Comparison of ENCODE assay signal across 10 cellular contexts in genomic region chr3:37712918-37713819, GRCh38.
A peak's percentile ranks its signal among the peaks of the same experiment; 100 is the strongest.
DNase-seq lines count a peak whose midpoint lies in the region; ATAC-seq, FAIRE-seq and TF ChIP-seq lines count a peak whose summit lies in the region.
"Had no signal": no experiment of that assay in that cellular context is flagged by ENCODE, and none has a peak within 500 bp of the region (broad histone marks: within the 10 kb centered on the region; RNA-seq: fewer than 3 reads in every experiment).

No MANE protein-coding gene starts in this region.

- H3K9me3 Mint-ChIP-seq in stimulated activated naive B cell treated with anti-CD40 and anti-IgM and Interleukin-4, amounts not matched to agents 10 μg/mL and 1 μg/mL and 100 μg/mL, for 72 hours: no peaks in the 10 kb centered on the region
- H3K9me3 Mint-ChIP-seq: memory B cell had no signal

- TF ChIP-seq CTCF in bronchial epithelial cell (IDR thresholded peaks at IDR 0.05; ENCODE audit: insufficient read depth, low read length, severe bottlenecking): no peak
- TF ChIP-seq CTCF in kidney epithelial cell (IDR thresholded peaks at IDR 0.05; ENCODE audit: insufficient read depth, low read length, poor library complexity, severe bottlenecking): no peak

- no peak overlapping the region for H3K27ac Mint-ChIP-seq in stimulated activated naive B cell treated with anti-CD40 and anti-IgM and Interleukin-4, amounts not matched to agents 10 μg/mL and 1 μg/mL and 100 μg/mL, for 72 hours
- H3K27ac Mint-ChIP-seq: memory B cell had no signal

- H3K27me3 Mint-ChIP-seq in stimulated activated naive B cell treated with anti-CD40 and anti-IgM and Interleukin-4, amounts not matched to agents 10 μg/mL and 1 μg/mL and 100 μg/mL, for 72 hours: peaks cover 5 to 6% of the 10 kb centered on the region in 2 donors

- H3K9ac ChIP-seq in stomach smooth muscle (ENCODE audit: low read length in 2 of 2): peak overlapping the region in 1 of 2 donors; percentile 29

- H3K4me1 ChIP-seq in stomach smooth muscle (ENCODE audit: control insufficient read depth, insufficient read depth, low read length): peaks cover 32% of the 10 kb centered on the region

- no peak overlapping the region for H3K4me3 Mint-ChIP-seq in stimulated activated naive B cell treated with anti-CD40 and anti-IgM and Interleukin-4, amounts not matched to agents 10 μg/mL and 1 μg/mL and 100 μg/mL, for 72 hours
- H3K4me3 Mint-ChIP-seq: memory B cell had no signal

- DNase-seq in HS-5 (ENCODE audit: low read depth) (peak; percentile 46), bronchial epithelial cell (ENCODE audit: low read depth) (peak; percentile 36), kidney epithelial cell (ENCODE audit: low read depth) (peak; percentile 26), iPS-NIHi11 (ENCODE audit: low spot score) (no peak)
- no peak for DNase-seq in stimulated activated naive B cell treated with anti-CD40 and anti-IgM and Interleukin-4, amounts not matched to agents 10 μg/mL and 1 μg/mL and 100 μg/mL, for 72 hours
- DNase-seq: DMS 273 treated with DMSO at 0.1 percent for 48 hours had no signal

- H3K27ac ChIP-seq in stomach smooth muscle (ENCODE audit: low read length): peak overlapping the region; percentile 77

- no peaks in the 10 kb centered on the region for H3K9me3 ChIP-seq in stomach smooth muscle (ENCODE audit: control insufficient read depth in 2 of 2, low read length in 2 of 2)

- no peak for FAIRE-seq in bronchial epithelial cell (lab: Jason Lieb, UNC)

- H3K27me3 ChIP-seq in bronchial epithelial cell (ENCODE audit: control insufficient read depth, insufficient read depth, low read length) (peaks cover 2% of the 10 kb centered on the region), kidney epithelial cell (ENCODE audit: control insufficient read depth, insufficient read depth, low read length) (peaks cover 6% of the 10 kb centered on the region), stomach smooth muscle (ENCODE audit: control insufficient read depth in 1 of 2, insufficient read depth in 2 of 2, low read length in 2 of 2) (no peaks in the 10 kb centered on the region)

- H3K4me3 ChIP-seq in bronchial epithelial cell (ENCODE audit: low read depth, low read length) (no peak overlapping the region), kidney epithelial cell (ENCODE audit: low read depth, low read length) (no peak overlapping the region), stomach smooth muscle (ENCODE audit: low read length in 2 of 2) (peak overlapping the region in 1 of 2 donors; percentile 35)

- ATAC-seq in stimulated activated naive B cell treated with anti-CD40 and anti-IgM and Interleukin-4, amounts not matched to agents 10 μg/mL and 1 μg/mL and 100 μg/mL, for 72 hours (replicated peaks): no peak
- ATAC-seq in HG02798 (IDR thresholded peaks at IDR 0.05; ENCODE audit: poor library complexity, unreplicated experiment) (no peak), GM21528 (IDR thresholded peaks at IDR 0.05; ENCODE audit: low FRiP score, unreplicated experiment) (no peak)

- H3K36me3 Mint-ChIP-seq in stimulated activated naive B cell treated with anti-CD40 and anti-IgM and Interleukin-4, amounts not matched to agents 10 μg/mL and 1 μg/mL and 100 μg/mL, for 72 hours: no peaks in the 10 kb centered on the region
- H3K36me3 Mint-ChIP-seq: memory B cell had no signal

- no peaks in the 10 kb centered on the region for H3K36me3 ChIP-seq in bronchial epithelial cell (ENCODE audit: control insufficient read depth, insufficient read depth, low read length)
- no peaks in the 10 kb centered on the region for H3K36me3 ChIP-seq in kidney epithelial cell (ENCODE audit: control insufficient read depth, insufficient read depth, low read length)
- peaks cover 0 to 3% of the 10 kb centered on the region in 2 donors for H3K36me3 ChIP-seq in stomach smooth muscle (ENCODE audit: control insufficient read depth in 2 of 2, insufficient read depth in 2 of 2, low read length in 2 of 2)

- no peaks in the 10 kb centered on the region for H3K4me1 Mint-ChIP-seq in stimulated activated naive B cell treated with anti-CD40 and anti-IgM and Interleukin-4, amounts not matched to agents 10 μg/mL and 1 μg/mL and 100 μg/mL, for 72 hours
- H3K4me1 Mint-ChIP-seq: memory B cell had no signal

Comparison
In these comparisons a context has a peak if more than half of its experiments do, and no peak if none do; other contexts are left out.
1. DNase-seq: peak in HS-5 (single experiment), bronchial epithelial cell (single experiment) and kidney epithelial cell (single experiment); none in stimulated activated naive B cell treated with anti-CD40 and anti-IgM and Interleukin-4, amounts not matched to agents 10 μg/mL and 1 μg/mL and 100 μg/mL, for 72 hours (single experiment) and iPS-NIHi11 (single experiment).